In genomic region chr14:64601571-64601970, GRCh38 we compare ENCODE assay signal across 16 cellular contexts. TPM values are rescaled to one million over a fixed set of nuclear protein-coding genes. Genes with fewer than 3 reads are reported as not detected.
"Had no signal": no experiment of that assay in that cellular context is flagged by ENCODE, and none has a peak within 500 bp of the region (broad histone marks: within the 10 kb centered on the region; RNA-seq: fewer than 3 reads in every experiment).

No MANE protein-coding gene starts in this region.

- H3K4me1 Mint-ChIP-seq: activated naive CD8-positive, alpha-beta T cell treated with anti-CD3 and anti-CD28 coated beads for 36 hours; nephron had no signal

- H3K27me3 ChIP-seq: tibial artery, vagina had no signal

- H3K9me3 ChIP-seq: tibial artery, vagina had no signal

- DNase-seq: activated CD4-positive, alpha-beta memory T cell treated with anti-CD3 and anti-CD28 coated beads, Interleukin-2, amount 10 ng/mL, durations not matched to agents 7 days and 5 days; activated CD4-positive, alpha-beta T cell treated with anti-CD3 and anti-CD28 coated beads for 1 hour; activated gamma-delta T cell; activated naive CD8-positive, alpha-beta T cell treated with anti-CD3 and anti-CD28 coated beads for 36 hours; activated T-cell treated with anti-CD3 and anti-CD28 coated beads, Interleukin-2, amount 50 U/mL, for 48 hours; anterior cingulate cortex; central memory CD4-positive, alpha-beta T cell; effector memory CD4-positive, alpha-beta T cell; left ventricle myocardium superior; mesendoderm; SW 1271; tibial artery had no signal

- ATAC-seq: left ventricle myocardium superior had no signal

- H3K4me3 Mint-ChIP-seq: activated CD4-positive, alpha-beta memory T cell treated with anti-CD3 and anti-CD28 coated beads, Interleukin-2, amount 10 ng/mL, durations not matched to agents 7 days and 5 days; activated naive CD8-positive, alpha-beta T cell treated with anti-CD3 and anti-CD28 coated beads for 36 hours; nephron had no signal

- H3K36me3 ChIP-seq: tibial artery, vagina had no signal

- H3K4me1 ChIP-seq: tibial artery, vagina had no signal

- H3K4me3 ChIP-seq: skin epidermis, tibial artery, vagina had no signal

- H3K36me3 Mint-ChIP-seq: activated naive CD8-positive, alpha-beta T cell treated with anti-CD3 and anti-CD28 coated beads for 36 hours had no signal

- H3K27ac ChIP-seq: epithelial cell of prostate, skin epidermis, tibial artery, vagina had no signal

- H3K27ac Mint-ChIP-seq: activated CD4-positive, alpha-beta memory T cell treated with anti-CD3 and anti-CD28 coated beads, Interleukin-2, amount 10 ng/mL, durations not matched to agents 7 days and 5 days; activated naive CD8-positive, alpha-beta T cell treated with anti-CD3 and anti-CD28 coated beads for 36 hours; nephron had no signal

RNA-seq across cellular contexts. Expression of gene PPP1R36, which starts 51.8 kb away (rescaled TPM):
- total RNA-seq: left ventricle myocardium superior, vagina had no signal
